ENCODE assay signal across 18 cellular contexts in genomic region chr10:29328988-29329387, GRCh38. TPM values are rescaled to one million over a fixed set of nuclear protein-coding genes. Genes with fewer than 3 reads are reported as not detected.
A peak's percentile ranks its signal among the peaks of the same experiment; 100 is the strongest.
DNase-seq lines count a peak whose midpoint lies in the region; ATAC-seq and TF ChIP-seq lines count a peak whose summit lies in the region.
"Had no signal": no experiment of that assay in that cellular context is flagged by ENCODE, and none has a peak within 500 bp of the region (broad histone marks: within the 10 kb centered on the region; RNA-seq: fewer than 3 reads in every experiment).

No MANE protein-coding gene starts in this region.

- DNase-seq in EH (ENCODE audit: low read depth) (peak; percentile 82), epithelial cell of proximal tubule (ENCODE audit: low read depth) (peak; percentile 36), islet precursor cell (peak; percentile 77), skeletal muscle cell (ENCODE audit: low read depth) (peak; percentile 36), iPS-NIHi7 (ENCODE audit: extremely low spot score) (no peak)
- DNase-seq: activated CD4-positive, alpha-beta T cell treated with anti-CD3 and anti-CD28 coated beads, Interleukin-2, amount 10 ng/mL, durations not matched to agents 7 days and 5 days; anterior cingulate cortex; NCI-H2171; stimulated activated CD4-positive, alpha-beta T cell treated with anti-CD3 and anti-CD28 coated beads, Interleukin-12 subunit alpha, Interleukin-12 subunit beta, amount 100 ng/mL, for 4 hours had no signal

- no peak for TF ChIP-seq CTCF in epithelial cell of proximal tubule (conservative IDR thresholded peaks at IDR 0.05; ENCODE audit: low read depth, low read length)

- H3K4me3 ChIP-seq in epithelial cell of proximal tubule (ENCODE audit: low read depth, low read length) = no peak overlapping the region
- no peak overlapping the region for H3K4me3 ChIP-seq in skeletal muscle cell (ENCODE audit: low read depth, low read length)
- H3K4me3 ChIP-seq: GM12878, neural progenitor cell, SJSA1 had no signal

- ATAC-seq in GM18517 (IDR thresholded peaks at IDR 0.05; ENCODE audit: unreplicated experiment) (no peak), GM21381 (IDR thresholded peaks at IDR 0.05; ENCODE audit: unreplicated experiment) (no peak), GM18498 (IDR thresholded peaks at IDR 0.05; ENCODE audit: unreplicated experiment) (no peak)
- ATAC-seq: GM12878 had no signal

RNA-seq across cellular contexts. Expression of gene LYZL1, which starts 40.1 kb away (rescaled TPM):
- not detected in 2 replicates for total RNA-seq in epithelial cell of proximal tubule
- total RNA-seq: activated CD4-positive, alpha-beta T cell treated with anti-CD3 and anti-CD28 coated beads, Interleukin-2, amount 10 ng/mL, durations not matched to agents 7 days and 5 days; B cell; GM12878; HT-29; SJSA1; temporal lobe had no signal
